8 cellular contexts compared by ENCODE assay signal in the genomic region with DNA sequence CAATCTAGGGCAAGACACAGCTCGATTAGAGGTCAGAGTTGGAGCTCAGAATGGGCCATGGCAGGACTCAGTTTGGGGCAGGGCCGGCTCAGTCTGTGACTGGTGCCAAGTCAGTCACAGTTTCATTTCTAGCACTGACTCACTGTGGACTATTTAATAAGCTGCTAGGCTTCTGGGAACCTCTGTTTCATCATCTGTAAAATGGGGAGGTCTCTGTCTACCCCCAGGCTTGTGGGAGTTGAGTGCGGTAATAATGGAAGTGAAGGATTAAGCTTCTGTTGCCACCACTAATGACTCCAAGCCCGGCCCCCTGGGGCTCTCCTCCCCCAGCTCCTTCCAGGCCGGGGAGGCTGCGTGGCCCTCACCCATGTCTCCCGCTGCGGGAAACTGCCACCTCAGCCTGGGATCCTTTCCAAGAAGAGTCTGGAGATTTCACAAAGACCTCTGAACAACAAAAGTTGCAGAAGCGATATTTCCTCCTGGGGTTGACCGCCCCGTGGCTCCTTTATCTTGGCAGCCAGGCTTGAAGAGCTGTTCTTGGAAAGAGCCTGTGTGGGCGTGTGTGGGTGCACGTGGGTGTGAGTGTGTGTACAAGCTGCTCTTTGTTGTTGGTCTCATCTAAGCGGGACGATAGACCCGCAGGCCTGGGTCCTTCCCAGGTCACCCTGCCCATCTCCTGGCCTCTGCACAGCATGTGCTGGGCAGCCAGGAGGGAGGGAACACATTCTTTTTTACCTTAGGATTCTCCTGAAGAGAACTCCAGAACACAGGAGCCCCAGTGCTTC. TPM values are rescaled to one million over a fixed set of nuclear protein-coding genes. Genes with fewer than 3 reads are reported as not detected.
DNase-seq lines count a peak whose midpoint lies in the region; ATAC-seq and TF ChIP-seq lines count a peak whose summit lies in the region.

No MANE protein-coding gene starts in this region.

- H3K79me2 ChIP-seq in Karpas-422 (ENCODE audit: low read length) = no peaks in the 10 kb centered on the region

- H3K27me3 ChIP-seq in transverse colon (peaks cover 17% of the 10 kb centered on the region), Karpas-422 (ENCODE audit: low read length) (no peaks in the 10 kb centered on the region)

- no peak overlapping the region for H3K27ac ChIP-seq in transverse colon
- H3K27ac ChIP-seq in Karpas-422 (ENCODE audit: low read length) = no peak overlapping the region

- H3K9me3 Mint-ChIP-seq in activated T-cell treated with anti-CD3 and anti-CD28 coated beads, Interleukin-2, amount 50 U/mL, for 4 hours = no peaks in the 10 kb centered on the region

- 18% methylated on average over 16 of the region's 16 CpGs; no CpG with 5 or more reads in 1 of the 2 donors for WGBS in transverse colon (ENCODE audit: low coverage in 1 of 2), 2 donors

- H3K4me3 ChIP-seq in transverse colon (no peak overlapping the region), Karpas-422 (ENCODE audit: low read length) (no peak overlapping the region)

- H3K4me3 Mint-ChIP-seq in activated T-cell treated with anti-CD3 and anti-CD28 coated beads, Interleukin-2, amount 50 U/mL, for 4 hours = peak overlapping the region; percentile 21

- DNase-seq in activated T-cell treated with anti-CD3 and anti-CD28 coated beads, Interleukin-2, amount 50 U/mL, for 4 hours = no peak
- DNase-seq in inferior parietal cortex (ENCODE audit: extremely low spot score) = peak; percentile 59
- DNase-seq in transverse colon = peak; percentile 30
- no peak for DNase-seq in GM19238 (ENCODE audit: insufficient read length, low spot score)
- no peak for DNase-seq in COLO668 (lab: John Stamatoyannopoulos, UW; ENCODE audit: unreplicated experiment)
- no peak for DNase-seq in Karpas-422

- ATAC-seq in GM18498 (IDR thresholded peaks at IDR 0.05; ENCODE audit: unreplicated experiment) (peak; percentile 62), HG03439 (IDR thresholded peaks at IDR 0.05; ENCODE audit: unreplicated experiment) (peak; percentile 69)
- peak; percentile 88 to 91 for ATAC-seq in activated T-cell treated with anti-CD3 and anti-CD28 coated beads, Interleukin-2, amount 50 U/mL, for 4 hours

- no peaks in the 10 kb centered on the region for H4K20me1 ChIP-seq in Karpas-422 (ENCODE audit: insufficient read depth, low read depth, low read length)

- H3K4me2 ChIP-seq in Karpas-422 (ENCODE audit: low read depth, low read length, poor library complexity, severe bottlenecking) = no peak overlapping the region

- intact Hi-C loops in transverse colon (cut with DNase I; ENCODE audit: low total_unique reads) = no loop called here

- in situ Hi-C loops in transverse colon (cut with MboI; ENCODE audit: low pct_ligation_motif_present in 1 of 4, low pct_unique_long_range_greater_than_20kb in 1 of 4, low sequenced_read_pairs in 3 of 4) = loop anchor here in 2 of 4 donors (10.0 kb wide), 2 partner anchors 48 to 78 kb away; no protein-coding TSS in a partner anchor

- H3K4me1 Mint-ChIP-seq in activated T-cell treated with anti-CD3 and anti-CD28 coated beads, Interleukin-2, amount 50 U/mL, for 4 hours (ENCODE audit: low read depth) = peaks cover 12% of the 10 kb centered on the region

- H3K9me3 ChIP-seq in transverse colon (no peaks in the 10 kb centered on the region), Karpas-422 (ENCODE audit: low read length) (no peaks in the 10 kb centered on the region)

- no peak for TF ChIP-seq POLR2A in transverse colon (IDR thresholded peaks at IDR 0.05)

- no peaks in the 10 kb centered on the region for H3K9me2 ChIP-seq in Karpas-422 (replicated peaks; ENCODE audit: insufficient read depth, low read length)

- H3K9ac ChIP-seq in Karpas-422 (ENCODE audit: low read length) = no peak overlapping the region

- H3K4me1 ChIP-seq in transverse colon (peaks cover 0 to 23% (median 9%) of the 10 kb centered on the region in 4 donors), Karpas-422 (ENCODE audit: low read length) (no peaks in the 10 kb centered on the region)

- no peak for TF ChIP-seq EP300 in transverse colon (IDR thresholded peaks at IDR 0.05; ENCODE audit: low read depth)

- no peaks in the 10 kb centered on the region for H3K36me3 Mint-ChIP-seq in activated T-cell treated with anti-CD3 and anti-CD28 coated beads, Interleukin-2, amount 50 U/mL, for 4 hours (ENCODE audit: insufficient read depth)

- H3K36me3 ChIP-seq in transverse colon (no peaks in the 10 kb centered on the region), Karpas-422 (ENCODE audit: insufficient read depth, low read length) (no peaks in the 10 kb centered on the region)

- no peak for TF ChIP-seq CTCF in transverse colon (IDR thresholded peaks at IDR 0.05)

- peaks cover 28% of the 10 kb centered on the region for H3K27me3 Mint-ChIP-seq in activated T-cell treated with anti-CD3 and anti-CD28 coated beads, Interleukin-2, amount 50 U/mL, for 4 hours (ENCODE audit: low read depth)

- H2AFZ ChIP-seq in Karpas-422 (ENCODE audit: low read length) = no peak overlapping the region

RNA-seq across cellular contexts. Expression of a gene that starts 29.1 kb away (rescaled TPM):
- not detected for total RNA-seq in activated T-cell treated with anti-CD3 and anti-CD28 coated beads, Interleukin-2, amount 50 U/mL, for 4 hours
- not detected for total RNA-seq in transverse colon
- not detected in 2 replicates for total RNA-seq in Karpas-422 (2014; rRNA removed; shearing (Covaris generic); ENCODE audit: low replicate concordance)

RNA-seq across cellular contexts. Expression of a gene that starts 32.7 kb away (rescaled TPM):
- total RNA-seq in activated T-cell treated with anti-CD3 and anti-CD28 coated beads, Interleukin-2, amount 50 U/mL, for 4 hours = not detected
- not detected for total RNA-seq in transverse colon
- not detected in 2 replicates for total RNA-seq in Karpas-422 (2014; rRNA removed; shearing (Covaris generic); ENCODE audit: low replicate concordance)

Comparison
In these comparisons a context has a peak if more than half of its experiments do, and no peak if none do; other contexts are left out.
1. DNase-seq: peak in inferior parietal cortex (single experiment) and transverse colon (single experiment); none in activated T-cell treated with anti-CD3 and anti-CD28 coated beads, Interleukin-2, amount 50 U/mL, for 4 hours (single experiment), GM19238 (single experiment), COLO668 (single experiment) and Karpas-422 (single experiment).
2. Peak in every context shown above with its lines, with median percentiles within 50 percentile points of each other: ATAC-seq.